In genomic region chr10:83229991-83230390, GRCh38 we compare ENCODE assay signal across 35 cellular contexts.
"Had no signal": no experiment of that assay in that cellular context is flagged by ENCODE, and none has a peak within 500 bp of the region (broad histone marks: within the 10 kb centered on the region; RNA-seq: fewer than 3 reads in every experiment).

No MANE protein-coding gene starts in this region.

- ATAC-seq: activated CD4-positive, CD25-positive, alpha-beta regulatory T cell treated with anti-CD3 and anti-CD28 coated beads, Interleukin-2, amount 50 U/mL, for 24 hours; activated CD8-positive, alpha-beta T cell treated with anti-CD3 and anti-CD28 coated beads for 36 hours; activated naive CD8-positive, alpha-beta T cell treated with anti-CD3 and anti-CD28 coated beads, Interleukin-2, amount 50 U/mL, for 24 hours; activated T-cell treated with anti-CD3 and anti-CD28 coated beads, Interleukin-2, amount 50 U/mL, for 4 hours; body of pancreas; gastroesophageal sphincter; heart right ventricle; T-helper 17 cell had no signal

- H3K36me3 ChIP-seq: adrenal gland, cardiac muscle cell, colonic mucosa, esophagus squamous epithelium, gastroesophageal sphincter, heart right ventricle had no signal

- H3K4me1 ChIP-seq: adrenal gland, body of pancreas, colonic mucosa, esophagus squamous epithelium, gastroesophageal sphincter, heart right ventricle had no signal

- H3K4me3 ChIP-seq: adrenal gland, body of pancreas, cardiac muscle cell, colonic mucosa, esophagus squamous epithelium, gastroesophageal sphincter, heart right ventricle had no signal

- H3K9me3 Mint-ChIP-seq: activated naive CD4-positive, alpha-beta T cell treated with anti-CD3 and anti-CD28 coated beads for 36 hours; activated naive CD4-positive, alpha-beta T cell treated with anti-CD3 and anti-CD28 coated beads, Interleukin-2, amount 50 U/mL, for 24 hours; activated naive CD8-positive, alpha-beta T cell treated with anti-CD3 and anti-CD28 coated beads, Interleukin-2, amount 50 U/mL, for 24 hours; activated T-cell treated with anti-CD3 and anti-CD28 coated beads, Interleukin-2, amount 50 U/mL, for 4 hours had no signal

- H3K4me1 Mint-ChIP-seq: activated B cell treated with CpG ODN at 0.5 μM for 24 hours; activated naive CD4-positive, alpha-beta T cell treated with anti-CD3 and anti-CD28 coated beads, Interleukin-2, amount 50 U/mL, for 24 hours; activated naive CD8-positive, alpha-beta T cell treated with anti-CD3 and anti-CD28 coated beads for 36 hours; activated naive CD8-positive, alpha-beta T cell treated with anti-CD3 and anti-CD28 coated beads, Interleukin-2, amount 50 U/mL, for 24 hours; T-helper 17 cell had no signal

- H3K4me3 Mint-ChIP-seq: activated B cell treated with CpG ODN at 0.5 μM for 24 hours; activated CD8-positive, alpha-beta T cell treated with anti-CD3 and anti-CD28 coated beads for 36 hours; activated naive CD4-positive, alpha-beta T cell treated with anti-CD3 and anti-CD28 coated beads for 36 hours; activated naive CD4-positive, alpha-beta T cell treated with anti-CD3 and anti-CD28 coated beads, Interleukin-2, amount 50 U/mL, for 24 hours; activated naive CD8-positive, alpha-beta T cell treated with anti-CD3 and anti-CD28 coated beads for 36 hours; activated naive CD8-positive, alpha-beta T cell treated with anti-CD3 and anti-CD28 coated beads, Interleukin-2, amount 50 U/mL, for 24 hours; activated T-cell treated with anti-CD3 and anti-CD28 coated beads, Interleukin-2, amount 50 U/mL, for 4 hours; T-helper 17 cell; T-helper 2 cell treated with Interferon-gamma antibody and Interleukin-4, amounts not matched to agents 5 μg/mL and 100 μg/mL, for 36 hours had no signal

- H3K27me3 ChIP-seq: adrenal gland, body of pancreas, cardiac muscle cell, colonic mucosa, esophagus squamous epithelium, gastroesophageal sphincter, heart right ventricle had no signal

- FAIRE-seq: endometrium, endothelial cell of umbilical vein had no signal

- H3K27me3 Mint-ChIP-seq: activated B cell treated with CpG ODN at 0.5 μM for 24 hours; activated CD8-positive, alpha-beta T cell treated with anti-CD3 and anti-CD28 coated beads for 36 hours; activated naive CD4-positive, alpha-beta T cell treated with anti-CD3 and anti-CD28 coated beads, Interleukin-2, amount 50 U/mL, for 24 hours; activated naive CD8-positive, alpha-beta T cell treated with anti-CD3 and anti-CD28 coated beads for 36 hours; activated naive CD8-positive, alpha-beta T cell treated with anti-CD3 and anti-CD28 coated beads, Interleukin-2, amount 50 U/mL, for 24 hours; T-helper 17 cell had no signal

- H3K27ac Mint-ChIP-seq: activated B cell treated with CpG ODN at 0.5 μM for 24 hours; activated CD8-positive, alpha-beta T cell treated with anti-CD3 and anti-CD28 coated beads for 36 hours; activated naive CD4-positive, alpha-beta T cell treated with anti-CD3 and anti-CD28 coated beads for 36 hours; activated naive CD4-positive, alpha-beta T cell treated with anti-CD3 and anti-CD28 coated beads, Interleukin-2, amount 50 U/mL, for 24 hours; activated naive CD8-positive, alpha-beta T cell treated with anti-CD3 and anti-CD28 coated beads for 36 hours; activated naive CD8-positive, alpha-beta T cell treated with anti-CD3 and anti-CD28 coated beads, Interleukin-2, amount 50 U/mL, for 24 hours; activated T-helper 2 cell treated with anti-CD3 and anti-CD28 coated beads, Interferon-gamma antibody, Interleukin-2, Interleukin-4, amounts not matched to agents 10 μg/mL and 5 μg/mL and 100 μg/mL, durations not matched to agents 14 hours and 24 hours and 36 hours; T-helper 17 cell; T-helper 2 cell treated with Interferon-gamma antibody and Interleukin-4, amounts not matched to agents 5 μg/mL and 100 μg/mL, for 36 hours had no signal

- DNase-seq: activated B cell treated with CpG ODN at 0.5 μM for 24 hours; activated CD4-positive, alpha-beta T cell treated with anti-CD3 and anti-CD28 coated beads for 48 hours; activated CD4-positive, alpha-beta T cell treated with anti-CD3 and anti-CD28 coated beads, Interleukin-2, amount 50 U/mL, for 1 hour; activated CD4-positive, alpha-beta T cell treated with anti-CD3 and anti-CD28 coated beads, Interleukin-2, amount 50 U/mL, for 48 hours; activated CD8-positive, alpha-beta memory T cell treated with anti-CD3 and anti-CD28 coated beads for 24 hours; activated CD8-positive, alpha-beta T cell treated with anti-CD3 and anti-CD28 coated beads for 36 hours; activated effector memory CD4-positive, alpha-beta T cell treated with anti-CD3 and anti-CD28 coated beads, Interleukin-2, amount 50 U/mL, for 16 hours; activated naive CD4-positive, alpha-beta T cell treated with anti-CD3 and anti-CD28 coated beads for 36 hours; activated naive CD8-positive, alpha-beta T cell treated with anti-CD3 and anti-CD28 coated beads for 36 hours; activated naive CD8-positive, alpha-beta T cell treated with anti-CD3 and anti-CD28 coated beads, Interleukin-2, amount 50 U/mL, for 24 hours; activated T-cell treated with anti-CD3 and anti-CD28 coated beads, Interleukin-2, amount 50 U/mL, for 4 hours; adrenal gland; amygdala; aorta; body of pancreas; central memory CD4-positive, alpha-beta T cell; cerebellar nuclear complex; colonic mucosa; effector CD8-positive, alpha-beta T cell; esophagus squamous epithelium; foreskin melanocyte; heart right ventricle; T-helper 1 cell; T-helper 17 cell; T1000 had no signal

- H3K27ac ChIP-seq: adrenal gland, body of pancreas, cardiac muscle cell, colonic mucosa, epithelial cell of prostate, esophagus squamous epithelium, gastroesophageal sphincter, heart right ventricle, VCaP had no signal

- H3K9me3 ChIP-seq: adrenal gland, body of pancreas, colonic mucosa, esophagus squamous epithelium, gastroesophageal sphincter, heart right ventricle had no signal

- H3K36me3 Mint-ChIP-seq: activated naive CD4-positive, alpha-beta T cell treated with anti-CD3 and anti-CD28 coated beads, Interleukin-2, amount 50 U/mL, for 24 hours; activated naive CD8-positive, alpha-beta T cell treated with anti-CD3 and anti-CD28 coated beads for 36 hours had no signal
